In genomic region chr6:142926494-142927273, GRCh38 we compare ENCODE assay signal across 8 cellular contexts. TPM values are rescaled to one million over a fixed set of nuclear protein-coding genes. Genes with fewer than 3 reads are reported as not detected.
DNase-seq lines count a peak whose midpoint lies in the region; ATAC-seq, FAIRE-seq and TF ChIP-seq lines count a peak whose summit lies in the region.

No MANE protein-coding gene starts in this region.

- H3K27ac Mint-ChIP-seq in CD4-positive, CD25-positive, alpha-beta regulatory T cell, result peak overlapping the region; percentile 95 to 99 (median 96)

- H2AFZ ChIP-seq in SU-DHL-6 (ENCODE audit: low read depth, low read length, severe bottlenecking), result peak overlapping the region; percentile 56

- H3K9me2 ChIP-seq in SU-DHL-6 (replicated peaks; ENCODE audit: insufficient read depth, low read length), result no peaks in the 10 kb centered on the region

- no peaks in the 10 kb centered on the region for H3K27me3 ChIP-seq in CD4-positive, CD25-positive, alpha-beta regulatory T cell (ENCODE audit: control insufficient read depth, insufficient read depth, low read length)
- no peaks in the 10 kb centered on the region for H3K27me3 ChIP-seq in SU-DHL-6 (ENCODE audit: low read length)
- H3K27me3 ChIP-seq in heart right ventricle, result no peaks in the 10 kb centered on the region
- no peaks in the 10 kb centered on the region for H3K27me3 ChIP-seq in aorta (ENCODE audit: control insufficient read depth in 1 of 2, insufficient read depth in 2 of 2, low read length in 1 of 2)

- no peaks in the 10 kb centered on the region for H3K36me3 ChIP-seq in CD4-positive, CD25-positive, alpha-beta regulatory T cell (ENCODE audit: control insufficient read depth, insufficient read depth, low read length)
- no peaks in the 10 kb centered on the region for H3K36me3 ChIP-seq in SU-DHL-6 (ENCODE audit: low read length)
- H3K36me3 ChIP-seq in heart right ventricle, result no peaks in the 10 kb centered on the region
- no peaks in the 10 kb centered on the region for H3K36me3 ChIP-seq in aorta (ENCODE audit: control insufficient read depth in 1 of 2, insufficient read depth in 2 of 2, low read length in 1 of 2)

- H3K27ac ChIP-seq in CD4-positive, CD25-positive, alpha-beta regulatory T cell (ENCODE audit: insufficient read depth, low read length, poor library complexity, severe bottlenecking), result peak overlapping the region; percentile 96
- no peak overlapping the region for H3K27ac ChIP-seq in SU-DHL-6 (ENCODE audit: low read depth, low read length)
- H3K27ac ChIP-seq in heart right ventricle, result peak overlapping the region; percentile 94 to 98 (median 96)
- H3K27ac ChIP-seq in aorta (ENCODE audit: low read depth in 1 of 2, low read length in 2 of 2), result peak overlapping the region; percentile 11 to 59

- H3K4me3 ChIP-seq in CD4-positive, CD25-positive, alpha-beta regulatory T cell (ENCODE audit: low read depth, low read length), result peak overlapping the region; percentile 96
- peak overlapping the region; percentile 62 for H3K4me3 ChIP-seq in SU-DHL-6 (ENCODE audit: insufficient read depth, low read length, poor library complexity, severe bottlenecking)
- H3K4me3 ChIP-seq in heart right ventricle, result peak overlapping the region; percentile 55 to 76 (median 66)
- H3K4me3 ChIP-seq in aorta (ENCODE audit: low read length in 2 of 2), result peak overlapping the region; percentile 15 to 36

- H3K4me3 Mint-ChIP-seq in CD4-positive, CD25-positive, alpha-beta regulatory T cell, result peak overlapping the region; percentile 90 to 96 (median 94)

- intact Hi-C loops in heart right ventricle (cut with DNase I) (loop anchor here in 6 of 10 donors (2.0 to 5.0 kb wide), 4 partner anchors 18 to 99 kb away; partner anchors contain the start of gene HIVEP2 (in 3 of the 6)), aorta (cut with DNase I) (no loop called here)

- H3F3A ChIP-seq in SU-DHL-6 (ENCODE audit: insufficient read depth), result peaks cover 6% of the 10 kb centered on the region; the same call in 1 of the 2 replicates

- TF ChIP-seq CTCF in SU-DHL-6 (IDR thresholded peaks at IDR 0.05; ENCODE audit: insufficient read depth, low read length, poor library complexity, severe bottlenecking) (no peak), heart right ventricle (IDR thresholded peaks at IDR 0.05) (peak in 1 of 9 donors; percentile 8)

- peak; percentile 76 to 78 for ATAC-seq in CD4-positive, CD25-positive, alpha-beta regulatory T cell (ENCODE audit: low read depth in 2 of 2)
- ATAC-seq in HG03354 (IDR thresholded peaks at IDR 0.05; ENCODE audit: poor library complexity, severe bottlenecking, unreplicated experiment) (peak; percentile 96), heart right ventricle (peak; percentile 90 to 96 (median 93)), aorta (ENCODE audit: low FRiP score) (peak; percentile 91)

- peaks cover 14% of the 10 kb centered on the region for H3K36me3 Mint-ChIP-seq in CD4-positive, CD25-positive, alpha-beta regulatory T cell

- no peak for FAIRE-seq in GM19239 (lab: Jason Lieb, UNC)

- H3K4me1 ChIP-seq in CD4-positive, CD25-positive, alpha-beta regulatory T cell (ENCODE audit: control insufficient read depth, insufficient read depth, low read length, poor library complexity, severe bottlenecking), result peaks cover 64% of the 10 kb centered on the region
- H3K4me1 ChIP-seq in heart right ventricle, result peaks cover 0 to 54% (median 29%) of the 10 kb centered on the region in 9 donors
- H3K4me1 ChIP-seq in aorta (ENCODE audit: control insufficient read depth in 1 of 2, insufficient read depth in 2 of 2, low read length in 2 of 2), result no peaks in the 10 kb centered on the region

- H3K9me3 Mint-ChIP-seq in CD4-positive, CD25-positive, alpha-beta regulatory T cell, result no peaks in the 10 kb centered on the region

- H3K4me1 Mint-ChIP-seq in CD4-positive, CD25-positive, alpha-beta regulatory T cell, result peaks cover 47 to 84% (median 59%) of the 10 kb centered on the region in 4 donors

- H3K9me3 ChIP-seq in CD4-positive, CD25-positive, alpha-beta regulatory T cell (ENCODE audit: control insufficient read depth in 2 of 2, low read length in 2 of 2), result no peaks in the 10 kb centered on the region
- no peaks in the 10 kb centered on the region for H3K9me3 ChIP-seq in SU-DHL-6 (ENCODE audit: insufficient read depth, low read length)
- no peaks in the 10 kb centered on the region for H3K9me3 ChIP-seq in heart right ventricle
- no peaks in the 10 kb centered on the region for H3K9me3 ChIP-seq in aorta (ENCODE audit: control insufficient read depth, low read length)

- peak overlapping the region; percentile 46 for H3K9ac ChIP-seq in SU-DHL-6 (ENCODE audit: low read length)

- WGBS in heart right ventricle, 2 donors, result 1% methylated on average over 56 to 76 of the region's 76 CpGs
- WGBS in aorta, 2 donors, result 2 to 3% methylated on average over 50 to 76 of the region's 76 CpGs

- no peaks in the 10 kb centered on the region for H3K27me3 Mint-ChIP-seq in CD4-positive, CD25-positive, alpha-beta regulatory T cell

- no peaks in the 10 kb centered on the region; the same call in 1 of the 2 replicates for H3K79me2 ChIP-seq in SU-DHL-6 (ENCODE audit: insufficient read depth, low read length)

- peak overlapping the region; percentile 74 for H3K4me2 ChIP-seq in SU-DHL-6 (ENCODE audit: low read depth, low read length, poor library complexity, severe bottlenecking)

- peaks cover 28% of the 10 kb centered on the region for H4K20me1 ChIP-seq in SU-DHL-6 (ENCODE audit: low read depth, low read length)

- DNase-seq in CD4-positive, CD25-positive, alpha-beta regulatory T cell, result peak; percentile 66 to 86 (median 82)
- DNase-seq in GM19239 (ENCODE audit: insufficient read length, low spot score), result peak; percentile 76
- peak; percentile 20 for DNase-seq in amniotic stem cell (lab: John Stamatoyannopoulos, UW)
- DNase-seq in heart right ventricle, result peak; percentile 88 to 94
- peak; percentile 80 for DNase-seq in pons (ENCODE audit: low spot score)
- peak; percentile 89 to 91 for DNase-seq in aorta

RNA-seq across cellular contexts. Expression of gene HIVEP2, which starts 18.3 kb away (rescaled TPM):
- total RNA-seq in CD4-positive, CD25-positive, alpha-beta regulatory T cell, result 76.7 TPM
- 10 to 100 TPM in 3 of 4 donors, 1 to 10 TPM in 1; 9.7 to 12.5 (median 11.8) TPM for polyA plus RNA-seq in CD4-positive, CD25-positive, alpha-beta regulatory T cell
- total RNA-seq in heart right ventricle (10 to 100 TPM; 10.3 to 31.6 (median 21.7) TPM), aorta (10 to 100 TPM; 35.4 to 36.8 TPM)
- polyA plus RNA-seq in heart right ventricle (1 to 10 TPM; 2.1 to 2.9 TPM), aorta (1 to 10 TPM; 5.3 to 5.4 TPM)

Comparison
In these comparisons a context has a peak if more than half of its experiments do, and no peak if none do; other contexts are left out.
1. DNase-seq: peak in every context shown above with its lines; median percentile 91 in heart right ventricle; 90 in aorta; 82 in CD4-positive, CD25-positive, alpha-beta regulatory T cell; 80 in pons; 76 in GM19239; 20 in amniotic stem cell.
2. H3K4me3 ChIP-seq: peak in every context shown above with its lines; median percentile 96 in CD4-positive, CD25-positive, alpha-beta regulatory T cell; 66 in heart right ventricle; 62 in SU-DHL-6; 26 in aorta.
3. intact Hi-C loops: an anchor here in heart right ventricle (2.0 to 5.0 kb wide); none called in aorta.